In genomic region chr10:69506487-69506833, GRCh38 we compare ENCODE assay signal across 19 cellular contexts. TPM values are rescaled to one million over a fixed set of nuclear protein-coding genes. Genes with fewer than 3 reads are reported as not detected.
A peak's percentile ranks its signal among the peaks of the same experiment; 100 is the strongest.
DNase-seq lines count a peak whose midpoint lies in the region; ATAC-seq and TF ChIP-seq lines count a peak whose summit lies in the region.
"Had no signal": no experiment of that assay in that cellular context is flagged by ENCODE, and none has a peak within 500 bp of the region (broad histone marks: within the 10 kb centered on the region; RNA-seq: fewer than 3 reads in every experiment).

No MANE protein-coding gene starts in this region.

- 75 to 100% methylated on average over 3 of the region's 3 CpGs for WGBS in upper lobe of left lung, 2 donors

- intact Hi-C loops in left cardiac atrium (cut with DNase I): loop anchor here (2.0 to 5.0 kb wide), 2 partner anchors 78 to 79 kb away; no protein-coding TSS in a partner anchor
- intact Hi-C loops in tibial artery (cut with DNase I; ENCODE audit: low total_unique reads): no loop called here

- H3K27ac ChIP-seq in cardiac muscle cell (peak overlapping the region; percentile 52), upper lobe of left lung (peak overlapping the region in 3 of 4 donors; percentile 40 to 79 (median 55)), tibial artery (no peak overlapping the region)
- peak overlapping the region; percentile 50 for H3K27ac ChIP-seq in effector memory CD4-positive, alpha-beta T cell (ENCODE audit: insufficient read depth, low read length, poor library complexity, severe bottlenecking)
- H3K27ac ChIP-seq: SK-N-MC had no signal

- H3K27me3 ChIP-seq in cardiac muscle cell: no peaks in the 10 kb centered on the region
- no peaks in the 10 kb centered on the region for H3K27me3 ChIP-seq in effector memory CD4-positive, alpha-beta T cell (replicated peaks; ENCODE audit: control insufficient read depth, insufficient read depth, low read length, poor library complexity, severe bottlenecking)
- H3K27me3 ChIP-seq in upper lobe of left lung: no peaks in the 10 kb centered on the region
- H3K27me3 ChIP-seq in tibial artery: no peaks in the 10 kb centered on the region
- H3K27me3 ChIP-seq: upper lobe of right lung had no signal

- no peak overlapping the region for H3K4me3 Mint-ChIP-seq in osteocyte (ENCODE audit: unreplicated experiment)
- H3K4me3 Mint-ChIP-seq: activated T-cell treated with anti-CD3 and anti-CD28 coated beads, Interleukin-2, amount 50 U/mL, for 72 hours; natural killer cell had no signal

- H3K4me3 ChIP-seq in cardiac muscle cell (no peak overlapping the region), upper lobe of left lung (no peak overlapping the region), tibial artery (no peak overlapping the region)
- H3K4me3 ChIP-seq in effector memory CD4-positive, alpha-beta T cell (ENCODE audit: insufficient read depth, low read depth, low read length, poor library complexity, severe bottlenecking): no peak overlapping the region
- H3K4me3 ChIP-seq: PC-9, SK-N-MC, upper lobe of right lung had no signal

- ATAC-seq in left cardiac atrium (no peak), upper lobe of left lung (ENCODE audit: low FRiP score in 2 of 2) (no peak)
- ATAC-seq: activated T-cell treated with anti-CD3 and anti-CD28 coated beads, Interleukin-2, amount 50 U/mL, for 72 hours; natural killer cell had no signal

- peaks cover 5% of the 10 kb centered on the region for H3K4me1 Mint-ChIP-seq in osteocyte (ENCODE audit: unreplicated experiment)

- H3K36me3 Mint-ChIP-seq in osteocyte (ENCODE audit: unreplicated experiment): no peaks in the 10 kb centered on the region
- H3K36me3 Mint-ChIP-seq: natural killer cell had no signal

- no peaks in the 10 kb centered on the region for H3K9me3 Mint-ChIP-seq in osteocyte (ENCODE audit: unreplicated experiment)
- H3K9me3 Mint-ChIP-seq: activated T-cell treated with anti-CD3 and anti-CD28 coated beads, Interleukin-2, amount 50 U/mL, for 72 hours; natural killer cell had no signal

- TF ChIP-seq CTCF in cardiac muscle cell (IDR thresholded peaks at IDR 0.05; ENCODE audit: low read depth, low read length) (no peak), osteocyte (IDR thresholded peaks at IDR 0.05) (no peak), upper lobe of left lung (IDR thresholded peaks at IDR 0.05) (no peak), tibial artery (IDR thresholded peaks at IDR 0.05) (no peak)

- H3K36me3 ChIP-seq in cardiac muscle cell: peaks cover 2% of the 10 kb centered on the region
- H3K36me3 ChIP-seq in effector memory CD4-positive, alpha-beta T cell (ENCODE audit: control insufficient read depth, insufficient read depth, low read length): no peaks in the 10 kb centered on the region
- H3K36me3 ChIP-seq in upper lobe of left lung: peaks cover 0 to 26% (median 6%) of the 10 kb centered on the region in 4 donors
- peaks cover 0 to 5% (median 0%) of the 10 kb centered on the region in 3 donors for H3K36me3 ChIP-seq in tibial artery
- H3K36me3 ChIP-seq: upper lobe of right lung had no signal

- H3K9me3 ChIP-seq in cardiac muscle cell (ENCODE audit: low read depth) (no peaks in the 10 kb centered on the region), upper lobe of left lung (no peaks in the 10 kb centered on the region), tibial artery (no peaks in the 10 kb centered on the region)
- no peaks in the 10 kb centered on the region for H3K9me3 ChIP-seq in effector memory CD4-positive, alpha-beta T cell (ENCODE audit: control insufficient read depth, low read length)
- H3K9me3 ChIP-seq: upper lobe of right lung had no signal

- peaks cover 33% of the 10 kb centered on the region for H3K27me3 Mint-ChIP-seq in osteocyte (ENCODE audit: unreplicated experiment)

- DNase-seq in cardiac muscle cell (ENCODE audit: low read depth in 1 of 2, low spot score in 1 of 2) (no peak), left cardiac atrium (no peak), osteocyte (ENCODE audit: extremely low spot score, unreplicated experiment) (peak; percentile 69), upper lobe of left lung (no peak), tibial artery (no peak), NAMALWA (ENCODE audit: low spot score) (no peak), amniotic stem cell (lab: John Stamatoyannopoulos, UW) (no peak)
- DNase-seq in effector memory CD4-positive, alpha-beta T cell: no peak
- DNase-seq: activated CD4-positive, alpha-beta T cell treated with anti-CD3 and anti-CD28 coated beads, Interleukin-2, amount 50 U/mL, for 1 hour; activated T-cell treated with anti-CD3 and anti-CD28 coated beads, Interleukin-2, amount 50 U/mL, for 72 hours; cerebellar nuclear complex; foreskin melanocyte; mammary epithelial cell; natural killer cell; NCI-H526 treated with DMSO at 0.1 percent for 48 hours; stimulated activated CD4-positive, alpha-beta T cell treated with anti-CD3 and anti-CD28 coated beads, Interleukin-1b, Interleukin-23, amount 100 ng/mL, for 48 hours; upper lobe of right lung had no signal

- no peak for TF ChIP-seq POLR2A in upper lobe of left lung (IDR thresholded peaks at IDR 0.05)

- H3K4me1 ChIP-seq in cardiac muscle cell (ENCODE audit: low read depth): no peaks in the 10 kb centered on the region
- H3K4me1 ChIP-seq in effector memory CD4-positive, alpha-beta T cell (ENCODE audit: control insufficient read depth, insufficient read depth, low read length, poor library complexity, severe bottlenecking): peaks cover 8% of the 10 kb centered on the region
- peaks cover 6 to 15% (median 10%) of the 10 kb centered on the region in 4 donors for H3K4me1 ChIP-seq in upper lobe of left lung
- H3K4me1 ChIP-seq in tibial artery: peaks cover 0 to 12% (median 8%) of the 10 kb centered on the region in 4 donors

- TF ChIP-seq EP300 in upper lobe of left lung (IDR thresholded peaks at IDR 0.05): no peak

- no peak overlapping the region for H3K27ac Mint-ChIP-seq in osteocyte (ENCODE audit: unreplicated experiment)
- H3K27ac Mint-ChIP-seq: activated T-cell treated with anti-CD3 and anti-CD28 coated beads, Interleukin-2, amount 50 U/mL, for 72 hours; natural killer cell had no signal

RNA-seq across cellular contexts. Expression of gene TSPAN15, which starts 55.2 kb away (rescaled TPM):
- total RNA-seq in cardiac muscle cell (179 and 289 TPM in 2 replicates), left cardiac atrium (10 to 100 TPM; 11.0 to 17.3 TPM), osteocyte (0.94 TPM in 1 of 2 replicates, not detected in the other), upper lobe of left lung (10 to 100 TPM; 19.9 to 69.5 (median 63.0) TPM)
- 252 and 541 TPM in 2 replicates for polyA plus RNA-seq in cardiac muscle cell

Comparison
In these comparisons a context has a peak if more than half of its experiments do, and no peak if none do; other contexts are left out.
1. H3K27ac ChIP-seq: peak in cardiac muscle cell (single experiment), effector memory CD4-positive, alpha-beta T cell (single experiment) and upper lobe of left lung (3 of 4); none in tibial artery (0 of 2).